In the genomic region with DNA sequence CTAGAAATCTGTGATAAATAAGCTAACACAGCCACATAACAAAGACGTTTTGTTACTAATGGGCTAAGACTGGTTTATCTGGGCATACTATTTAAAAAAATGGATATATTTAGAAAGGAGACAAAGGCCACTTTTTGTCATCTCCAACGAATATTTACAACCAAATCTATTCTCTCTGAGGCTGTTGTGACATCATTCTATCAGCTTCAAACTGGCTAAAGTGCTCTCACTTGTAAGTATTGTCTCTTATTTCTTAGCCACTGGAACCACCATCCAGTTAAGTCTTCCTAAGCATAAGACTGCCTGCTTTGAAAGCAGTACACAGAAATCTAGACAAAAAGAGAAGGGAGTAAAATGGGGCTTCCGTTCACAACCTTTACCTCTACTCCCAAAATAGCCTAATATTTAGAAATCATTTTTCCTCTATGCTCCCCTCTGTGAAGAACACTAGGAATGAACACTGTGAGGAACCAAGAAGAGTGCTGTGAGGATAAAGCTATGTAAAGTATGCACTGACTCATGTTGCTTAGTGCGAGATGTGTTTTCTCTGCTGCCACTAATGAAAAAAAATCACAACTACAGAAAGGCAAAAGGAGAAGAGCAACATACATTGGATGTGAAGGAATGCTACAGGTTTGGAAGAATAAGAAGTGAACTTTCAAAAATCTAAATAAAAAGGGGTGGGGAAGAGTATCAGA, we compare ENCODE assay signal across 13 cellular contexts.
DNase-seq lines count a peak whose midpoint lies in the region; ATAC-seq, FAIRE-seq and TF ChIP-seq lines count a peak whose summit lies in the region.
"Had no signal": no experiment of that assay in that cellular context is flagged by ENCODE, and none has a peak within 500 bp of the region (broad histone marks: within the 10 kb centered on the region; RNA-seq: fewer than 3 reads in every experiment).

No MANE protein-coding gene starts in this region.

- no peaks in the 10 kb centered on the region for H3K9me3 Mint-ChIP-seq in glutamatergic neuron (ENCODE audit: unreplicated experiment)

- no peak overlapping the region for H3K27ac ChIP-seq in foreskin keratinocyte
- no peak overlapping the region for H3K27ac ChIP-seq in pancreas
- H3K27ac ChIP-seq: KMS-11, WERI-Rb-1 had no signal

- H3K4me1 Mint-ChIP-seq in glutamatergic neuron (ENCODE audit: low read depth, unreplicated experiment), result no peaks in the 10 kb centered on the region

- no peak overlapping the region for H3K4me3 Mint-ChIP-seq in glutamatergic neuron (ENCODE audit: unreplicated experiment)

- ATAC-seq in foreskin keratinocyte (peak; percentile 46), pancreas (peak in 3 of 4 donors; percentile 38 to 73 (median 59)), HG03571 (IDR thresholded peaks at IDR 0.05; ENCODE audit: unreplicated experiment) (no peak)

- no peak overlapping the region for H3K4me3 ChIP-seq in pancreas

- intact Hi-C loops in pancreas (cut with DNase I), result no loop called here

- H3K27ac Mint-ChIP-seq in glutamatergic neuron (ENCODE audit: unreplicated experiment), result no peak overlapping the region

- H3K9me3 ChIP-seq in pancreas, result no peaks in the 10 kb centered on the region

- in situ Hi-C loops in Caki2 (cut with HindIII; ENCODE audit: low pct_unique_long_range_greater_than_20kb, low sequenced_read_pairs), result no loop called here

- peak; percentile 39 for DNase-seq in Caki2 (ENCODE audit: low read depth)
- DNase-seq in SW480 (ENCODE audit: low spot score), result peak; percentile 14
- DNase-seq in foreskin keratinocyte, result peak; percentile 11 to 54
- no peak for DNase-seq in pancreas
- DNase-seq in stimulated activated CD4-positive, alpha-beta T cell treated with anti-CD3 and anti-CD28 coated beads, Interleukin-2, amount 100 ng/mL, for 24 hours, result no peak
- DNase-seq in glutamatergic neuron, result no peak
- no peak for DNase-seq in 8988T
- DNase-seq: activated naive CD4-positive, alpha-beta T cell; DMS 273 treated with DMSO at 0.1 percent for 48 hours; NCI-H774; WERI-Rb-1 had no signal

- FAIRE-seq in pancreas (lab: Jason Lieb, UNC), result no peak

- 49 to 62% methylated on average over 4 of the region's 4 CpGs for WGBS in pancreas, 2 donors

- H3K36me3 Mint-ChIP-seq in glutamatergic neuron (ENCODE audit: unreplicated experiment), result no peaks in the 10 kb centered on the region

- no peaks in the 10 kb centered on the region for H3K27me3 Mint-ChIP-seq in glutamatergic neuron (ENCODE audit: unreplicated experiment)

- H3K27me3 ChIP-seq in foreskin keratinocyte, result no peaks in the 10 kb centered on the region
- no peaks in the 10 kb centered on the region for H3K27me3 ChIP-seq in pancreas

- TF ChIP-seq CTCF in foreskin keratinocyte (conservative IDR thresholded peaks at IDR 0.05) (no peak), pancreas (IDR thresholded peaks at IDR 0.05) (no peak), glutamatergic neuron (IDR thresholded peaks at IDR 0.05; ENCODE audit: partially characterized antibody, unreplicated experiment) (no peak)

- peaks cover 11% of the 10 kb centered on the region for H3K4me1 ChIP-seq in foreskin keratinocyte
- H3K4me1 ChIP-seq in pancreas, result peaks cover 0 to 14% (median 10%) of the 10 kb centered on the region in 3 donors

- H3K36me3 ChIP-seq in pancreas, result no peaks in the 10 kb centered on the region
- H3K36me3 ChIP-seq: WERI-Rb-1 had no signal

Comparison
In these comparisons a context has a peak if more than half of its experiments do, and no peak if none do; other contexts are left out.
1. DNase-seq: peak in Caki2 (single experiment), SW480 (single experiment) and foreskin keratinocyte (2 of 2); none in pancreas (0 of 6), stimulated activated CD4-positive, alpha-beta T cell treated with anti-CD3 and anti-CD28 coated beads, Interleukin-2, amount 100 ng/mL, for 24 hours (0 of 2), glutamatergic neuron (single experiment) and 8988T (single experiment).